ENCODE assay signal across 14 cellular contexts in the genomic region with DNA sequence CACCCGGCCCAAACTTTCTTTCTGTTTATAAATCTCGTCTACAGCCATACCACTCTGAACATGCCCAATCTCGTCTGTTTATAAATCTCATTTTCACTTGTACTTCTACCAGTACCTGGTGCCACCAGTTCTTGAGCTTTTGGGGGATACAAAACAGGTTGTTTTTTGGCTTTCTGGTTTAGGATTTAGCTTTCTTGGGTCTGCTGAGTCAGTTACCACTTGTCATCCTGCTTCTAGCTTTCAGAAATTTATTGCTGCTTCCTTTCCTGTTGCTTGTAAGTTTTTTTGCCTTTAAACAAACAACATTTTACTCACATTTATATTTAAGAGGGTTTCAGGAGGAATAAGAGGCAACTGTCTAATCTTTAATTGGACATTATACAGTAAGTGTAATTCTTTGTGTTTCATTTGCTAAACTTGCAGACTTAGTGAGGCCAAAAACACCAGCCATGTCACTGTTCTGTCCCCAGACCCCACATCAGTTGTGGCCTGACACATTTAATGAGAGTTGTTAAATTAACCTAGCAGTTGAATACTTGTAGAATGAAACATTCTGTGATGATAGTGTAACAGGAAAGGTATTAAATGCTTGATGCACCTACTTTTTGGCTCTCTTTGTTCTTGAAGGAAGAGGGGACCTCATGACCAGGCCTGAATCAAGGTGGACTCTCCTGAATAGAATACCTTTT. TPM values are rescaled to one million over a fixed set of nuclear protein-coding genes. Genes with fewer than 3 reads are reported as not detected.
DNase-seq lines count a peak whose midpoint lies in the region; ATAC-seq, FAIRE-seq and TF ChIP-seq lines count a peak whose summit lies in the region.
"Had no signal": no experiment of that assay in that cellular context is flagged by ENCODE, and none has a peak within 500 bp of the region (broad histone marks: within the 10 kb centered on the region; RNA-seq: fewer than 3 reads in every experiment).

No MANE protein-coding gene starts in this region.

- peak overlapping the region; percentile 31; the same call in 1 of the 2 replicates for H3K27ac ChIP-seq in Karpas-422 (ENCODE audit: low read length)
- H3K27ac ChIP-seq in GM23248, result no peak overlapping the region
- H3K27ac ChIP-seq: HL-60, KMS-11, left ventricle myocardium inferior had no signal

- H3K9me2 ChIP-seq in Karpas-422 (replicated peaks; ENCODE audit: insufficient read depth, low read length) (no peaks in the 10 kb centered on the region), GM23248 (ENCODE audit: insufficient read depth) (no peaks in the 10 kb centered on the region)

- WGBS in GM23248 (ENCODE audit: low coverage in 1 of 2, low lambda C conversion rate in 2 of 2, missing lambda C conversion rate in 2 of 2), 2 experiments, result 34 to 49% methylated on average over 3 of the region's 3 CpGs

- ATAC-seq in activated naive CD8-positive, alpha-beta T cell treated with anti-CD3 and anti-CD28 coated beads, Interleukin-2, amount 10 ng/mL, durations not matched to agents 7 days and 5 days (ENCODE audit: low read depth), result peak; percentile 58
- ATAC-seq in natural killer cell (peak; percentile 36 to 78 (median 68)), HG02588 (IDR thresholded peaks at IDR 0.05; ENCODE audit: unreplicated experiment) (no peak)

- H3K27me3 ChIP-seq in Karpas-422 (ENCODE audit: low read length) (no peaks in the 10 kb centered on the region), GM23248 (replicated peaks; ENCODE audit: insufficient read depth) (no peaks in the 10 kb centered on the region)

- H3K27me3 Mint-ChIP-seq in activated CD4-positive, alpha-beta T cell treated with anti-CD3 and anti-CD28 coated beads, Interleukin-2, amount 10 ng/mL, durations not matched to agents 24 days and 14 days, result no peaks in the 10 kb centered on the region
- H3K27me3 Mint-ChIP-seq in activated naive CD8-positive, alpha-beta T cell treated with anti-CD3 and anti-CD28 coated beads, Interleukin-2, amount 10 ng/mL, durations not matched to agents 7 days and 5 days, result no peaks in the 10 kb centered on the region
- H3K27me3 Mint-ChIP-seq in natural killer cell (ENCODE audit: low read depth in 2 of 2), result no peaks in the 10 kb centered on the region

- peaks cover 15% of the 10 kb centered on the region; the same call in 1 of the 2 replicates for H3F3A ChIP-seq in GM23248 (ENCODE audit: insufficient read depth)

- no peak for TF ChIP-seq POLR2A in GM12892 (IDR thresholded peaks at IDR 0.05; ENCODE audit: low read depth, low read length)

- no peak overlapping the region for H2AFZ ChIP-seq in Karpas-422 (ENCODE audit: low read length)
- no peak overlapping the region for H2AFZ ChIP-seq in GM23248

- peaks cover 52% of the 10 kb centered on the region for H3K4me1 Mint-ChIP-seq in activated CD4-positive, alpha-beta T cell treated with anti-CD3 and anti-CD28 coated beads, Interleukin-2, amount 10 ng/mL, durations not matched to agents 24 days and 14 days
- H3K4me1 Mint-ChIP-seq in activated naive CD8-positive, alpha-beta T cell treated with anti-CD3 and anti-CD28 coated beads, Interleukin-2, amount 10 ng/mL, durations not matched to agents 7 days and 5 days, result peaks cover 46% of the 10 kb centered on the region
- peaks cover 51 to 56% of the 10 kb centered on the region in 2 donors for H3K4me1 Mint-ChIP-seq in natural killer cell

- H3K79me2 ChIP-seq in Karpas-422 (ENCODE audit: low read length) (peaks cover 100% of the 10 kb centered on the region), GM23248 (ENCODE audit: insufficient read depth) (peaks cover 100% of the 10 kb centered on the region)

- no peak for DNase-seq in activated CD4-positive, alpha-beta T cell treated with anti-CD3 and anti-CD28 coated beads, Interleukin-2, amount 10 ng/mL, durations not matched to agents 24 days and 14 days
- DNase-seq in activated CD4-positive, alpha-beta T cell treated with anti-CD3 and anti-CD28 coated beads, Interleukin-2, amount 50 U/mL, for 48 hours, result no peak
- DNase-seq in Karpas-422 (no peak), natural killer cell (no peak), GM12892 (ENCODE audit: insufficient read length) (no peak), GM23248 (no peak)
- DNase-seq in activated naive CD8-positive, alpha-beta T cell treated with anti-CD3 and anti-CD28 coated beads, Interleukin-2, amount 10 ng/mL, durations not matched to agents 7 days and 5 days, result no peak
- DNase-seq: left ventricle myocardium inferior, NCI-H1417 treated with DMSO at 0.1 percent for 48 hours, SHP77 treated with DMSO at 0.1 percent for 48 hours had no signal

- no peak overlapping the region for H3K4me3 ChIP-seq in Karpas-422 (ENCODE audit: low read length)
- no peak overlapping the region for H3K4me3 ChIP-seq in GM23248
- H3K4me3 ChIP-seq: left ventricle myocardium inferior had no signal

- peak overlapping the region; percentile 69 for H3K4me3 Mint-ChIP-seq in activated CD4-positive, alpha-beta T cell treated with anti-CD3 and anti-CD28 coated beads, Interleukin-2, amount 10 ng/mL, durations not matched to agents 24 days and 14 days
- peak overlapping the region; percentile 72 for H3K4me3 Mint-ChIP-seq in activated naive CD8-positive, alpha-beta T cell treated with anti-CD3 and anti-CD28 coated beads, Interleukin-2, amount 10 ng/mL, durations not matched to agents 7 days and 5 days
- H3K4me3 Mint-ChIP-seq in natural killer cell, result peak overlapping the region; percentile 13

- FAIRE-seq in GM12892 (lab: Jason Lieb, UNC), result no peak
- FAIRE-seq: astrocyte had no signal

- H3K9ac ChIP-seq in Karpas-422 (ENCODE audit: low read length), result no peak overlapping the region
- no peak overlapping the region for H3K9ac ChIP-seq in GM23248
- H3K9ac ChIP-seq: KMS-11 had no signal

- H3K4me1 ChIP-seq in Karpas-422 (ENCODE audit: low read length), result peaks cover 32% of the 10 kb centered on the region
- H3K4me1 ChIP-seq in GM23248 (ENCODE audit: insufficient read depth), result peaks cover 29% of the 10 kb centered on the region

- POLR2A ChIA-PET in activated naive CD8-positive, alpha-beta T cell treated with anti-CD3 and anti-CD28 coated beads, Interleukin-2, amount 10 ng/mL, durations not matched to agents 7 days and 5 days (lab: Charles Lee), result interaction anchor here (2.9 kb wide), 1 partner anchor 11 kb away, joined by 12 read pairs; a partner anchor contains a TSS

- peak overlapping the region; percentile 79 for H3K27ac Mint-ChIP-seq in activated CD4-positive, alpha-beta T cell treated with anti-CD3 and anti-CD28 coated beads, Interleukin-2, amount 10 ng/mL, durations not matched to agents 24 days and 14 days
- H3K27ac Mint-ChIP-seq in activated naive CD8-positive, alpha-beta T cell treated with anti-CD3 and anti-CD28 coated beads, Interleukin-2, amount 10 ng/mL, durations not matched to agents 7 days and 5 days, result peak overlapping the region; percentile 70
- peak overlapping the region; percentile 80 to 83 for H3K27ac Mint-ChIP-seq in natural killer cell

- intact Hi-C loops in activated CD4-positive, alpha-beta T cell treated with anti-CD3 and anti-CD28 coated beads, Interleukin-2, amount 10 ng/mL, durations not matched to agents 24 days and 14 days (cut with micrococcal nuclease), result no loop called here
- intact Hi-C loops in natural killer cell (cut with micrococcal nuclease), result no loop called here

- H3K36me3 Mint-ChIP-seq in activated CD4-positive, alpha-beta T cell treated with anti-CD3 and anti-CD28 coated beads, Interleukin-2, amount 10 ng/mL, durations not matched to agents 24 days and 14 days (ENCODE audit: low read depth), result peaks cover 60% of the 10 kb centered on the region
- H3K36me3 Mint-ChIP-seq in activated naive CD8-positive, alpha-beta T cell treated with anti-CD3 and anti-CD28 coated beads, Interleukin-2, amount 10 ng/mL, durations not matched to agents 7 days and 5 days, result peaks cover 46% of the 10 kb centered on the region
- no peaks in the 10 kb centered on the region for H3K36me3 Mint-ChIP-seq in natural killer cell

- H3K9me3 Mint-ChIP-seq in activated CD4-positive, alpha-beta T cell treated with anti-CD3 and anti-CD28 coated beads, Interleukin-2, amount 10 ng/mL, durations not matched to agents 24 days and 14 days, result no peaks in the 10 kb centered on the region
- peaks cover 3% of the 10 kb centered on the region for H3K9me3 Mint-ChIP-seq in activated naive CD8-positive, alpha-beta T cell treated with anti-CD3 and anti-CD28 coated beads, Interleukin-2, amount 10 ng/mL, durations not matched to agents 7 days and 5 days
- no peaks in the 10 kb centered on the region for H3K9me3 Mint-ChIP-seq in natural killer cell

- in situ Hi-C loops in GM23248 (cut with MboI), result no loop called here

- H3K4me2 ChIP-seq in Karpas-422 (ENCODE audit: low read depth, low read length, poor library complexity, severe bottlenecking) (no peak overlapping the region), GM23248 (ENCODE audit: unreplicated experiment) (no peak overlapping the region)
- H3K4me2 ChIP-seq: KMS-11 had no signal

- H3K9me3 ChIP-seq in Karpas-422 (ENCODE audit: low read length) (no peaks in the 10 kb centered on the region), GM23248 (ENCODE audit: low read depth) (no peaks in the 10 kb centered on the region)

- TF ChIP-seq CTCF in natural killer cell (IDR thresholded peaks at IDR 0.05), result no peak

- H3K36me3 ChIP-seq in Karpas-422 (ENCODE audit: insufficient read depth, low read length), result peaks cover 20% of the 10 kb centered on the region
- peaks cover 14% of the 10 kb centered on the region for H3K36me3 ChIP-seq in GM23248 (ENCODE audit: low read depth)

- H4K20me1 ChIP-seq in Karpas-422 (ENCODE audit: insufficient read depth, low read depth, low read length) (no peaks in the 10 kb centered on the region; the same call in 1 of the 2 replicates), GM23248 (ENCODE audit: insufficient read depth) (peaks cover 52% of the 10 kb centered on the region)

RNA-seq across cellular contexts. Expression of a gene that starts 11.8 kb away (rescaled TPM):
- total RNA-seq in activated CD4-positive, alpha-beta T cell treated with anti-CD3 and anti-CD28 coated beads, Interleukin-2, amount 10 ng/mL, durations not matched to agents 24 days and 14 days, result 114 and 122 TPM in 2 replicates
- total RNA-seq in Karpas-422 (2014; rRNA removed; shearing (Covaris generic); ENCODE audit: low replicate concordance), result 40.5 and 41.3 TPM in 2 replicates
- total RNA-seq in activated naive CD8-positive, alpha-beta T cell treated with anti-CD3 and anti-CD28 coated beads, Interleukin-2, amount 10 ng/mL, durations not matched to agents 7 days and 5 days, result 10 to 100 TPM; 59.2 to 62.3 TPM
- 10 to 100 TPM; 45.4 to 57.6 (median 51.7) TPM for total RNA-seq in natural killer cell
- polyA plus RNA-seq in GM12892 (2012; ENCODE audit: missing spikeins), result 2.3 TPM
- total RNA-seq in GM23248 (2014; rRNA removed; shearing (Covaris generic)), result 55.2 and 57.5 TPM in 2 replicates
- 75.3 and 76.4 TPM in 2 replicates for polyA plus RNA-seq in GM23248 (2016; fragmentation: Nextera tagmentation; extraction: Ambion mirVana)

Comparison
In these comparisons a context has a peak if more than half of its experiments do, and no peak if none do; other contexts are left out.
1. H3K4me3 Mint-ChIP-seq: peak in every context shown above with its lines; median percentile 72 in activated naive CD8-positive, alpha-beta T cell treated with anti-CD3 and anti-CD28 coated beads, Interleukin-2, amount 10 ng/mL, durations not matched to agents 7 days and 5 days; 69 in activated CD4-positive, alpha-beta T cell treated with anti-CD3 and anti-CD28 coated beads, Interleukin-2, amount 10 ng/mL, durations not matched to agents 24 days and 14 days; 13 in natural killer cell.